Comparison of ENCODE assay signal across 8 cellular contexts in genomic region chr7:66725843-66726242, GRCh38.
"Had no signal": no experiment of that assay in that cellular context is flagged by ENCODE, and none has a peak within 500 bp of the region (broad histone marks: within the 10 kb centered on the region; RNA-seq: fewer than 3 reads in every experiment).

No MANE protein-coding gene starts in this region.

- H3K27ac ChIP-seq: GM23248 had no signal

- DNase-seq: GM23248, GOT3, H7, H9, HCEC 1CT, HFFc6 had no signal

- H3K9ac ChIP-seq: GM23248 had no signal

- H3K4me1 ChIP-seq: HAP-1 had no signal

- H3K4me2 ChIP-seq: GM23338 had no signal

- H3K36me3 ChIP-seq: HAP-1 had no signal

- H3K27ac Mint-ChIP-seq: GM23338, H9, HFFc6 had no signal

- H3K4me3 Mint-ChIP-seq: GM23338, H9, HFFc6 had no signal

- H3K4me1 Mint-ChIP-seq: GM23338, H9 had no signal

- H3K4me3 ChIP-seq: GM23248, GM23338, HAP-1 had no signal

- H2AFZ ChIP-seq: GM23248, GM23338 had no signal
